Comparison of ENCODE assay signal across 1 cellular context in the genomic region with DNA sequence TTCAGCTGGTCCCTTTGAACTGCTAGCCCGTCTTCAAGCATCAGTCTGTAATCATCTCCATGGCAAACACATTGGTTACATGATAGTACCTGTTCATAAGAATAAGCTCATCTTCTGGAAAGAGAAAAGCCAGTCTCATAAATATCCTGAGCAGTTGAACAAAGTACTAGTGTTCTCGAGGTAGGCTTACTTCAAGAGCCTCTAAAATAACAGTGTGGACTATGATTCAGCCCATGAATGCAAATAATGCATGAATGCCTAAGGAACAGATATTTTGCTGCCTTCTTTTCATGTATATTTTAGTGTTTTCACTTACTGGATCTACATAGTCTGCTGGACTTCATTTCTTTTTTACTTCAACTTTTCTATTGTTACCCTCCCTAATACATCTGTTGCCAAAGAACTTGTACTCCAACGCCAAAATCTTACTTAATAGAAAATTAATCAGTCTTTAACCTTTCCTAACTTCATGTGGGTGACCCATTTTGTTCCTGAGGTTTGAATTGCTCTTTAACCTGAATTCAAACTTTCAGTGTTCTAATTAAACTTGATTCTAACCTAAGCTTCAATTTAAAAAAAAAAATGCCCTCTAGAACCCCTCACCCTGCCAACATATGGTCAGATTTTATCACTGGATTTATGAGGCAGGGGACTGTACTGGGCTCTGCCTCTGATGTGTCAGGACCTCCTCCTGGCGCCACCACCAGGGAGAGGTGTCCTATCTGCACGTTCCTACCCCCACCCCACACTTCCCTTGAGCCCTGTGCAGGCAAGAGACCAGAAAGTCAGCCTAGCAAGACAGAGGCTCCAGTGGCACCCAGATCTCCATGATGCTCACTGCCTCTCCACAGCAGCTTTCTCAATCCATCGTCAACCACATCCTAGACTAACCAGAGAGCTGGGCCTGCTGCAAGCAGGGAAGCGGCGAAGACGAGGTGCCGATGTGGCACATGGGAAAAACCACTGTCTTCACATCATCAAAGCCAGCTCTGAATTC.
TF ChIP-seq lines count a peak whose summit lies in the region.

No MANE protein-coding gene starts in this region.

TF ChIP-seq in GM12878, 131 proteins besides CTCF, POLR2A, EP300 and RAD21:
- TF ChIP-seq BHLHE40 (IDR thresholded peaks at IDR 0.05; ENCODE audit: borderline replicate concordance in 1 of 2, low read depth in 2 of 2, low read length in 1 of 2) (peak; percentile 15 to 75; a peak in 1 of 4 replicates), PML (IDR thresholded peaks at IDR 0.05; ENCODE audit: low read length) (no peak), EED (IDR thresholded peaks at IDR 0.05; ENCODE audit: low read depth) (no peak), SREBF1 (IDR thresholded peaks at IDR 0.05; ENCODE audit: low read length) (no peak), HDGF (IDR thresholded peaks at IDR 0.05) (0 out of 2 replicates have a peak, but pooled peaks have one; percentile 32), SRF (IDR thresholded peaks at IDR 0.05; ENCODE audit: low read depth in 2 of 2, low read length in 2 of 2) (no peak), RCOR1 (conservative IDR thresholded peaks at IDR 0.05; ENCODE audit: low read depth, low read length) (no peak), CBFB (IDR thresholded peaks at IDR 0.05; ENCODE audit: low read depth) (no peak), IKZF1 (conservative IDR thresholded peaks at IDR 0.05) (peak; percentile 42; the same call in 1 of the 2 replicates), MEF2A (IDR thresholded peaks at IDR 0.05; ENCODE audit: insufficient read depth, low read depth, low read length) (no peak)
- TF ChIP-seq, protein P1, sequence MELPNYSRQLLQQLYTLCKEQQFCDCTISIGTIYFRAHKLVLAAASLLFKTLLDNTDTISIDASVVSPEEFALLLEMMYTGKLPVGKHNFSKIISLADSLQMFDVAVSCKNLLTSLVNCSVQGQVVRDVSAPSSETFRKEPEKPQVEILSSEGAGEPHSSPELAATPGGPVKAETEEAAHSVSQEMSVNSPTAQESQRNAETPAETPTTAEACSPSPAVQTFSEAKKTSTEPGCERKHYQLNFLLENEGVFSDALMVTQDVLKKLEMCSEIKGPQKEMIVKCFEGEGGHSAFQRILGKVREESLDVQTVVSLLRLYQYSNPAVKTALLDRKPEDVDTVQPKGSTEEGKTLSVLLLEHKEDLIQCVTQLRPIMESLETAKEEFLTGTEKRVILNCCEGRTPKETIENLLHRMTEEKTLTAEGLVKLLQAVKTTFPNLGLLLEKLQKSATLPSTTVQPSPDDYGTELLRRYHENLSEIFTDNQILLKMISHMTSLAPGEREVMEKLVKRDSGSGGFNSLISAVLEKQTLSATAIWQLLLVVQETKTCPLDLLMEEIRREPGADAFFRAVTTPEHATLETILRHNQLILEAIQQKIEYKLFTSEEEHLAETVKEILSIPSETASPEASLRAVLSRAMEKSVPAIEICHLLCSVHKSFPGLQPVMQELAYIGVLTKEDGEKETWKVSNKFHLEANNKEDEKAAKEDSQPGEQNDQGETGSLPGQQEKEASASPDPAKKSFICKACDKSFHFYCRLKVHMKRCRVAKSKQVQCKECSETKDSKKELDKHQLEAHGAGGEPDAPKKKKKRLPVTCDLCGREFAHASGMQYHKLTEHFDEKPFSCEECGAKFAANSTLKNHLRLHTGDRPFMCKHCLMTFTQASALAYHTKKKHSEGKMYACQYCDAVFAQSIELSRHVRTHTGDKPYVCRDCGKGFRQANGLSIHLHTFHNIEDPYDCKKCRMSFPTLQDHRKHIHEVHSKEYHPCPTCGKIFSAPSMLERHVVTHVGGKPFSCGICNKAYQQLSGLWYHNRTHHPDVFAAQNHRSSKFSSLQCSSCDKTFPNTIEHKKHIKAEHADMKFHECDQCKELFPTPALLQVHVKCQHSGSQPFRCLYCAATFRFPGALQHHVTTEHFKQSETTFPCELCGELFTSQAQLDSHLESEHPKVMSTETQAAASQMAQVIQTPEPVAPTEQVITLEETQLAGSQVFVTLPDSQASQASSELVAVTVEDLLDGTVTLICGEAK (IDR thresholded peaks at IDR 0.05; ENCODE audit: borderline replicate concordance) = no peak
- TF ChIP-seq, protein P2, sequence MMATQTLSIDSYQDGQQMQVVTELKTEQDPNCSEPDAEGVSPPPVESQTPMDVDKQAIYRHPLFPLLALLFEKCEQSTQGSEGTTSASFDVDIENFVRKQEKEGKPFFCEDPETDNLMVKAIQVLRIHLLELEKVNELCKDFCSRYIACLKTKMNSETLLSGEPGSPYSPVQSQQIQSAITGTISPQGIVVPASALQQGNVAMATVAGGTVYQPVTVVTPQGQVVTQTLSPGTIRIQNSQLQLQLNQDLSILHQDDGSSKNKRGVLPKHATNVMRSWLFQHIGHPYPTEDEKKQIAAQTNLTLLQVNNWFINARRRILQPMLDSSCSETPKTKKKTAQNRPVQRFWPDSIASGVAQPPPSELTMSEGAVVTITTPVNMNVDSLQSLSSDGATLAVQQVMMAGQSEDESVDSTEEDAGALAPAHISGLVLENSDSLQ (IDR thresholded peaks at IDR 0.05) = no peak
- TF ChIP-seq, protein P3, sequence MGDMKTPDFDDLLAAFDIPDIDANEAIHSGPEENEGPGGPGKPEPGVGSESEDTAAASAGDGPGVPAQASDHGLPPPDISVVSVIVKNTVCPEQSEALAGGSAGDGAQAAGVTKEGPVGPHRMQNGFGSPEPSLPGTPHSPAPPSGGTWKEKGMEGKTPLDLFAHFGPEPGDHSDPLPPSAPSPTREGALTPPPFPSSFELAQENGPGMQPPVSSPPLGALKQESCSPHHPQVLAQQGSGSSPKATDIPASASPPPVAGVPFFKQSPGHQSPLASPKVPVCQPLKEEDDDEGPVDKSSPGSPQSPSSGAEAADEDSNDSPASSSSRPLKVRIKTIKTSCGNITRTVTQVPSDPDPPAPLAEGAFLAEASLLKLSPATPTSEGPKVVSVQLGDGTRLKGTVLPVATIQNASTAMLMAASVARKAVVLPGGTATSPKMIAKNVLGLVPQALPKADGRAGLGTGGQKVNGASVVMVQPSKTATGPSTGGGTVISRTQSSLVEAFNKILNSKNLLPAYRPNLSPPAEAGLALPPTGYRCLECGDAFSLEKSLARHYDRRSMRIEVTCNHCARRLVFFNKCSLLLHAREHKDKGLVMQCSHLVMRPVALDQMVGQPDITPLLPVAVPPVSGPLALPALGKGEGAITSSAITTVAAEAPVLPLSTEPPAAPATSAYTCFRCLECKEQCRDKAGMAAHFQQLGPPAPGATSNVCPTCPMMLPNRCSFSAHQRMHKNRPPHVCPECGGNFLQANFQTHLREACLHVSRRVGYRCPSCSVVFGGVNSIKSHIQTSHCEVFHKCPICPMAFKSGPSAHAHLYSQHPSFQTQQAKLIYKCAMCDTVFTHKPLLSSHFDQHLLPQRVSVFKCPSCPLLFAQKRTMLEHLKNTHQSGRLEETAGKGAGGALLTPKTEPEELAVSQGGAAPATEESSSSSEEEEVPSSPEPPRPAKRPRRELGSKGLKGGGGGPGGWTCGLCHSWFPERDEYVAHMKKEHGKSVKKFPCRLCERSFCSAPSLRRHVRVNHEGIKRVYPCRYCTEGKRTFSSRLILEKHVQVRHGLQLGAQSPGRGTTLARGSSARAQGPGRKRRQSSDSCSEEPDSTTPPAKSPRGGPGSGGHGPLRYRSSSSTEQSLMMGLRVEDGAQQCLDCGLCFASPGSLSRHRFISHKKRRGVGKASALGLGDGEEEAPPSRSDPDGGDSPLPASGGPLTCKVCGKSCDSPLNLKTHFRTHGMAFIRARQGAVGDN (IDR thresholded peaks at IDR 0.05) = peak; percentile 78
- TF ChIP-seq, protein P4, sequence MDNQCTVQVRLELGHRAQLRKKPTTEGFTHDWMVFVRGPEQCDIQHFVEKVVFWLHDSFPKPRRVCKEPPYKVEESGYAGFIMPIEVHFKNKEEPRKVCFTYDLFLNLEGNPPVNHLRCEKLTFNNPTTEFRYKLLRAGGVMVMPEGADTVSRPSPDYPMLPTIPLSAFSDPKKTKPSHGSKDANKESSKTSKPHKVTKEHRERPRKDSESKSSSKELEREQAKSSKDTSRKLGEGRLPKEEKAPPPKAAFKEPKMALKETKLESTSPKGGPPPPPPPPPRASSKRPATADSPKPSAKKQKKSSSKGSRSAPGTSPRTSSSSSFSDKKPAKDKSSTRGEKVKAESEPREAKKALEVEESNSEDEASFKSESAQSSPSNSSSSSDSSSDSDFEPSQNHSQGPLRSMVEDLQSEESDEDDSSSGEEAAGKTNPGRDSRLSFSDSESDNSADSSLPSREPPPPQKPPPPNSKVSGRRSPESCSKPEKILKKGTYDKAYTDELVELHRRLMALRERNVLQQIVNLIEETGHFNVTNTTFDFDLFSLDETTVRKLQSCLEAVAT (IDR thresholded peaks at IDR 0.05) = peak; percentile 90
